In genomic region chr7:96707901-96708774, GRCh38 we compare ENCODE assay signal across 8 cellular contexts. TPM values are rescaled to one million over a fixed set of nuclear protein-coding genes. Genes with fewer than 3 reads are reported as not detected.
DNase-seq lines count a peak whose midpoint lies in the region; ATAC-seq lines count a peak whose summit lies in the region.

No MANE protein-coding gene starts in this region.

- POLR2A ChIA-PET in activated CD4-positive, alpha-beta memory T cell treated with anti-CD3 and anti-CD28 coated beads, Interleukin-2, amount 10 ng/mL, durations not matched to agents 7 days and 5 days (lab: Charles Lee), result no interaction called here

- ATAC-seq in activated CD8-positive, alpha-beta memory T cell treated with anti-CD3 and anti-CD28 coated beads, Interleukin-2, amount 10 ng/mL, durations not matched to agents 7 days and 5 days, result no peak
- no peak for ATAC-seq in HG03045 (IDR thresholded peaks at IDR 0.05; ENCODE audit: unreplicated experiment)

- peaks cover 3% of the 10 kb centered on the region for H3K27me3 Mint-ChIP-seq in activated CD8-positive, alpha-beta memory T cell treated with anti-CD3 and anti-CD28 coated beads, Interleukin-2, amount 10 ng/mL, durations not matched to agents 7 days and 5 days
- no peaks in the 10 kb centered on the region for H3K27me3 Mint-ChIP-seq in activated CD4-positive, alpha-beta memory T cell treated with anti-CD3 and anti-CD28 coated beads, Interleukin-2, amount 10 ng/mL, durations not matched to agents 7 days and 5 days

- H3K4me1 Mint-ChIP-seq in activated CD8-positive, alpha-beta memory T cell treated with anti-CD3 and anti-CD28 coated beads, Interleukin-2, amount 10 ng/mL, durations not matched to agents 7 days and 5 days, result peaks cover 31% of the 10 kb centered on the region
- peaks cover 28% of the 10 kb centered on the region for H3K4me1 Mint-ChIP-seq in activated CD4-positive, alpha-beta memory T cell treated with anti-CD3 and anti-CD28 coated beads, Interleukin-2, amount 10 ng/mL, durations not matched to agents 7 days and 5 days

- peak overlapping the region; percentile 86 to 93 for H3K9ac ChIP-seq in stomach smooth muscle (ENCODE audit: low read length in 2 of 2)

- H3K27ac Mint-ChIP-seq in activated CD8-positive, alpha-beta memory T cell treated with anti-CD3 and anti-CD28 coated beads, Interleukin-2, amount 10 ng/mL, durations not matched to agents 7 days and 5 days, result no peak overlapping the region
- no peak overlapping the region for H3K27ac Mint-ChIP-seq in activated CD4-positive, alpha-beta memory T cell treated with anti-CD3 and anti-CD28 coated beads, Interleukin-2, amount 10 ng/mL, durations not matched to agents 7 days and 5 days

- peaks cover 25% of the 10 kb centered on the region for H3K36me3 Mint-ChIP-seq in activated CD8-positive, alpha-beta memory T cell treated with anti-CD3 and anti-CD28 coated beads, Interleukin-2, amount 10 ng/mL, durations not matched to agents 7 days and 5 days
- peaks cover 30% of the 10 kb centered on the region for H3K36me3 Mint-ChIP-seq in activated CD4-positive, alpha-beta memory T cell treated with anti-CD3 and anti-CD28 coated beads, Interleukin-2, amount 10 ng/mL, durations not matched to agents 7 days and 5 days (ENCODE audit: low read depth)

- no peaks in the 10 kb centered on the region for H3K9me3 ChIP-seq in stomach smooth muscle (ENCODE audit: control insufficient read depth in 2 of 2, low read length in 2 of 2)

- H3K4me3 ChIP-seq in iPS-11a (ENCODE audit: low read depth, low read length) (peak overlapping the region; percentile 76), stomach smooth muscle (ENCODE audit: low read length in 2 of 2) (peak overlapping the region; percentile 91)

- H3K4me3 Mint-ChIP-seq in activated CD8-positive, alpha-beta memory T cell treated with anti-CD3 and anti-CD28 coated beads, Interleukin-2, amount 10 ng/mL, durations not matched to agents 7 days and 5 days, result peak overlapping the region; percentile 89
- peak overlapping the region; percentile 100 for H3K4me3 Mint-ChIP-seq in activated CD4-positive, alpha-beta memory T cell treated with anti-CD3 and anti-CD28 coated beads, Interleukin-2, amount 10 ng/mL, durations not matched to agents 7 days and 5 days

- peaks cover 10% of the 10 kb centered on the region for H3K9me3 Mint-ChIP-seq in activated CD8-positive, alpha-beta memory T cell treated with anti-CD3 and anti-CD28 coated beads, Interleukin-2, amount 10 ng/mL, durations not matched to agents 7 days and 5 days (ENCODE audit: low read depth)
- peaks cover 9% of the 10 kb centered on the region for H3K9me3 Mint-ChIP-seq in activated CD4-positive, alpha-beta memory T cell treated with anti-CD3 and anti-CD28 coated beads, Interleukin-2, amount 10 ng/mL, durations not matched to agents 7 days and 5 days

- H3K27me3 ChIP-seq in stomach smooth muscle (ENCODE audit: control insufficient read depth in 1 of 2, insufficient read depth in 2 of 2, low read length in 2 of 2), result no peaks in the 10 kb centered on the region

- CTCF ChIA-PET in activated CD8-positive, alpha-beta memory T cell treated with anti-CD3 and anti-CD28 coated beads, Interleukin-2, amount 10 ng/mL, durations not matched to agents 7 days and 5 days (lab: Charles Lee), result interaction anchor here (0.6 kb wide), 1 partner anchor 250 kb away, joined by 6 read pairs; no protein-coding TSS in a partner anchor
- CTCF ChIA-PET in activated CD4-positive, alpha-beta memory T cell treated with anti-CD3 and anti-CD28 coated beads, Interleukin-2, amount 10 ng/mL, durations not matched to agents 7 days and 5 days (lab: Charles Lee), result no interaction called here

- no peak for DNase-seq in activated CD8-positive, alpha-beta memory T cell treated with anti-CD3 and anti-CD28 coated beads, Interleukin-2, amount 10 ng/mL, durations not matched to agents 7 days and 5 days
- DNase-seq in activated CD8-positive, alpha-beta memory T cell treated with anti-CD3 and anti-CD28 coated beads, Interleukin-2, amount 50 U/mL, for 4 hours, result no peak
- no peak for DNase-seq in activated CD4-positive, alpha-beta memory T cell treated with anti-CD3 and anti-CD28 coated beads, Interleukin-2, amount 10 ng/mL, durations not matched to agents 7 days and 5 days
- DNase-seq in stimulated activated CD4-positive, alpha-beta T cell treated with anti-CD3 and anti-CD28 coated beads, Interleukin-2, amount 100 ng/mL, for 24 hours, result no peak
- DNase-seq in retina, result no peak

- no peak overlapping the region for H3K27ac ChIP-seq in stomach smooth muscle (ENCODE audit: low read length)

- peaks cover 3% of the 10 kb centered on the region for H3K4me1 ChIP-seq in stomach smooth muscle (ENCODE audit: control insufficient read depth, insufficient read depth, low read length)

- H3K36me3 ChIP-seq in stomach smooth muscle (ENCODE audit: control insufficient read depth in 2 of 2, insufficient read depth in 2 of 2, low read length in 2 of 2), result no peaks in the 10 kb centered on the region

RNA-seq across cellular contexts. Expression of gene SEM1, which starts 1.5 kb away (rescaled TPM):
- total RNA-seq in activated CD8-positive, alpha-beta memory T cell treated with anti-CD3 and anti-CD28 coated beads, Interleukin-2, amount 10 ng/mL, durations not matched to agents 7 days and 5 days, result 10 to 100 TPM; 35.0 to 47.0 TPM
- 10 to 100 TPM; 40.5 to 43.3 TPM for total RNA-seq in activated CD4-positive, alpha-beta memory T cell treated with anti-CD3 and anti-CD28 coated beads, Interleukin-2, amount 10 ng/mL, durations not matched to agents 7 days and 5 days
